ENCODE assay signal across 10 cellular contexts in the genomic region with DNA sequence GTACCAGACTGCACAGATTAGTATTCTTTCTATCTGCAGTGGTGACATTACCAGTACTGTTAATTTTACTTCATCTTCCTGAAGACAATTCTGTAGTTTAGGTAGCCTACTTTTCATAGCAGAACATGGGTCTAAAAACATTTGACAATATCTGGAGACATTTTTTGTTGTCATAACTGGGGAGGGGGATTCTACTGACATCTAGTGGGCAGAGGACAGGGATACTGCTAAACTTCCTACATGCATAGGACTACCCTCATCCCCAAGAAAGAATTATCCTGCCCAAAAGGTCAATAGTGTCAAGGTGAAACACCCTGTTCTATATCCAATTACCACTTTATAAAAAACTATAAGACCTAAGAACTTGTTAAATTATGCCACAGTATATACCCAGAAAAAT. TPM values are rescaled to one million over a fixed set of nuclear protein-coding genes. Genes with fewer than 3 reads are reported as not detected.
DNase-seq lines count a peak whose midpoint lies in the region; FAIRE-seq and TF ChIP-seq lines count a peak whose summit lies in the region.
"Had no signal": no experiment of that assay in that cellular context is flagged by ENCODE, and none has a peak within 500 bp of the region (broad histone marks: within the 10 kb centered on the region; RNA-seq: fewer than 3 reads in every experiment).

No MANE protein-coding gene starts in this region.

- H3K36me3 ChIP-seq in Loucy (ENCODE audit: insufficient read depth, low read length) (no peaks in the 10 kb centered on the region), astrocyte (ENCODE audit: insufficient read depth, low read length) (no peaks in the 10 kb centered on the region)

- no peak for FAIRE-seq in astrocyte (lab: Jason Lieb, UNC)

- no peaks in the 10 kb centered on the region for H4K20me1 ChIP-seq in Loucy (ENCODE audit: insufficient read depth, low read length, poor library complexity, severe bottlenecking)
- H4K20me1 ChIP-seq in astrocyte (ENCODE audit: insufficient read depth, low read length), result peaks cover 14% of the 10 kb centered on the region

- H3K4me3 Mint-ChIP-seq in astrocyte (ENCODE audit: unreplicated experiment), result peak overlapping the region; percentile 25
- peak overlapping the region; percentile 4 to 46 (median 40) for H3K4me3 Mint-ChIP-seq in nephron
- H3K4me3 Mint-ChIP-seq: naive thymus-derived CD8-positive, alpha-beta T cell had no signal

- no peak overlapping the region for H3K4me2 ChIP-seq in Loucy (ENCODE audit: low read depth, low read length, poor library complexity, severe bottlenecking)
- H3K4me2 ChIP-seq in astrocyte (ENCODE audit: low read length), result no peak overlapping the region

- H3K4me3 ChIP-seq in Loucy (ENCODE audit: low read length, poor library complexity, severe bottlenecking), result no peak overlapping the region
- no peak overlapping the region for H3K4me3 ChIP-seq in astrocyte (ENCODE audit: insufficient read depth, low read depth, low read length)

- H3K9me2 ChIP-seq in Loucy (replicated peaks; ENCODE audit: low read depth, low read length), result no peaks in the 10 kb centered on the region

- in situ Hi-C loops in G401 (cut with HindIII; ENCODE audit: low sequenced_read_pairs), result no loop called here

- H3K4me1 ChIP-seq in Loucy (ENCODE audit: insufficient read depth, low read length, poor library complexity, severe bottlenecking) (peaks cover 27% of the 10 kb centered on the region), astrocyte (ENCODE audit: insufficient read depth, low read length) (peaks cover 12% of the 10 kb centered on the region)

- DNase-seq in G401 (ENCODE audit: low spot score), result peak; percentile 27
- DNase-seq in astrocyte (ENCODE audit: low read depth), result no peak
- no peak for DNase-seq in activated CD4-positive, alpha-beta T cell treated with anti-CD3 and anti-CD28 coated beads, Interleukin-2, amount 50 U/mL, for 4 hours
- DNase-seq in stimulated activated CD4-positive, alpha-beta T cell treated with anti-CD3 and anti-CD28 coated beads, Interleukin-4, amount 100 ng/mL, for 4 hours, result no peak
- DNase-seq in NOMO-1 treated with DMSO at 0.1 percent for 48 hours (lab: John Stamatoyannopoulos, UW; ENCODE audit: unreplicated experiment), result no peak
- DNase-seq: activated gamma-delta T cell treated with Interleukin-2 at 50 U/mL for 16 hours; HCEC 1CT; naive thymus-derived CD8-positive, alpha-beta T cell had no signal

- H3K79me2 ChIP-seq in Loucy (ENCODE audit: insufficient read depth, low read length) (no peaks in the 10 kb centered on the region), astrocyte (ENCODE audit: insufficient read depth, low read length) (peaks cover 97% of the 10 kb centered on the region)

- TF ChIP-seq CTCF in Loucy (conservative IDR thresholded peaks at IDR 0.05; ENCODE audit: low read length), result peak; percentile 90
- TF ChIP-seq CTCF in astrocyte (IDR thresholded peaks at IDR 0.05; ENCODE audit: insufficient read depth, low read depth, low read length), result peak; percentile 38
- peak; percentile 60 to 70 (median 62) for TF ChIP-seq CTCF in nephron (IDR thresholded peaks at IDR 0.05; ENCODE audit: unreplicated experiment in 3 of 3)

- H3K27ac ChIP-seq in astrocyte (ENCODE audit: low read depth, low read length), result no peak overlapping the region

- peaks cover 5% of the 10 kb centered on the region for H3K9me3 Mint-ChIP-seq in astrocyte (ENCODE audit: unreplicated experiment)
- peaks cover 18% of the 10 kb centered on the region for H3K9me3 Mint-ChIP-seq in nephron

- no peak overlapping the region for H3K9ac ChIP-seq in Loucy (ENCODE audit: low read depth, low read length, poor library complexity, severe bottlenecking)
- no peak overlapping the region for H3K9ac ChIP-seq in astrocyte (ENCODE audit: low read length)

- no peaks in the 10 kb centered on the region for H3F3A ChIP-seq in Loucy (ENCODE audit: low read depth)

- no peaks in the 10 kb centered on the region for H3K36me3 Mint-ChIP-seq in astrocyte (ENCODE audit: low read depth, unreplicated experiment)
- peaks cover 14% of the 10 kb centered on the region for H3K36me3 Mint-ChIP-seq in nephron (ENCODE audit: low read depth)

- peaks cover 9% of the 10 kb centered on the region; the same call in 1 of the 2 replicates for H3K9me3 ChIP-seq in Loucy (ENCODE audit: insufficient read depth, low read depth, low read length)
- H3K9me3 ChIP-seq in astrocyte (ENCODE audit: insufficient read depth, low read depth, low read length), result no peaks in the 10 kb centered on the region

- 0 out of 2 replicates have a peak overlapping the region, but pooled peaks have one; percentile 49 for H2AFZ ChIP-seq in Loucy (ENCODE audit: low read length)
- no peak overlapping the region for H2AFZ ChIP-seq in astrocyte (ENCODE audit: low read depth, low read length)

- H3K27ac Mint-ChIP-seq in astrocyte (ENCODE audit: unreplicated experiment) (no peak overlapping the region), nephron (no peak overlapping the region)
- H3K27ac Mint-ChIP-seq: naive thymus-derived CD8-positive, alpha-beta T cell had no signal

- H3K4me1 Mint-ChIP-seq in astrocyte (ENCODE audit: low read depth, unreplicated experiment) (peaks cover 11% of the 10 kb centered on the region), nephron (peaks cover 7% of the 10 kb centered on the region)

- H3K27me3 ChIP-seq in Loucy (ENCODE audit: insufficient read depth, low read length, poor library complexity, severe bottlenecking) (no peaks in the 10 kb centered on the region), astrocyte (ENCODE audit: insufficient read depth, low read length) (no peaks in the 10 kb centered on the region)

- H3K27me3 Mint-ChIP-seq in astrocyte (ENCODE audit: low read depth, unreplicated experiment) (peaks cover 13% of the 10 kb centered on the region), nephron (ENCODE audit: low read depth) (peaks cover 66% of the 10 kb centered on the region)

RNA-seq across cellular contexts. Expression of gene ARHGAP29, which starts 3.4 kb away (rescaled TPM):
- 1.2 TPM in 2 replicates for total RNA-seq in G401 (2014; rRNA removed; shearing (Covaris generic))
- total RNA-seq in astrocyte, result 17.6 and 19.9 TPM in 2 replicates
- total RNA-seq: naive thymus-derived CD8-positive, alpha-beta T cell had no signal

Comparison
In these comparisons a context has a peak if more than half of its experiments do, and no peak if none do; other contexts are left out.
1. CTCF ChIP-seq: peak in every context shown above with its lines; median percentile 90 in Loucy; 62 in nephron; 38 in astrocyte.